Comparison of ENCODE assay signal across 12 cellular contexts in the genomic region with DNA sequence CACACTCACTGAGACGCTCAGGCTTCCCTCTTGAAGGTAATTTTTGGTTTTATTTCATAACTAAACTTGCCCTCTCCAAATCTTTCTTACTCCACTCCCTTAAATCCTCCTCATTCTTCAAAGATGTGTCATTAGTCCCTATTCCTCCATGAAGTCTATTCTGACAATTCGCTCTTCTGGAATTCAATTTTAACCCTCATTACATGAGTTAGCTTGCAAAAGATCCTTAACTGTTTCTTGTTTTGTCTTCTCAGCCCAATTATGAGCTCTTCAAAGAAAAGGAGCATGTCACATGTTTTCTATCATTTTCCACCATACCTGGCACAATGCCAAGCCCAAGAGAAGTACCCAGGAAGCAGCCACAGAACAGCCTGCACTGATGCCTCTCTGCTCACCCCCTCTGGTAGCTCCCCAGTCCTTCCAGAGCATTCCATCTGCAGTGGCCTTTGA.
A peak's percentile ranks its signal among the peaks of the same experiment; 100 is the strongest.
DNase-seq lines count a peak whose midpoint lies in the region; ATAC-seq, FAIRE-seq and TF ChIP-seq lines count a peak whose summit lies in the region.
"Had no signal": no experiment of that assay in that cellular context is flagged by ENCODE, and none has a peak within 500 bp of the region (broad histone marks: within the 10 kb centered on the region; RNA-seq: fewer than 3 reads in every experiment).

No MANE protein-coding gene starts in this region.

- DNase-seq in AG08396 (ENCODE audit: low spot score): peak; percentile 41
- peak; percentile 34 for DNase-seq in H54 (ENCODE audit: insufficient read length, low spot score)
- DNase-seq in RKO (ENCODE audit: low spot score): peak; percentile 31
- DNase-seq in fibroblast of pulmonary artery (ENCODE audit: low read depth): peak; percentile 8
- DNase-seq in SIG-M5 (lab: John Stamatoyannopoulos, UW): no peak
- DNase-seq: activated naive CD8-positive, alpha-beta T cell treated with anti-CD3 and anti-CD28 coated beads, Interleukin-2, amount 50 U/mL, for 24 hours; effector CD4-positive, alpha-beta T cell; NK-92 treated with Interleukin-12 subunit alpha and Interleukin-12 subunit beta, amount 100 ng/mL, for 24 hours had no signal

- no peak for FAIRE-seq in H54 (lab: Jason Lieb, UNC)

- ATAC-seq in HG03095 (IDR thresholded peaks at IDR 0.05; ENCODE audit: unreplicated experiment) (no peak), GM18873 (IDR thresholded peaks at IDR 0.05; ENCODE audit: low FRiP score, unreplicated experiment) (no peak), GM18505 (IDR thresholded peaks at IDR 0.05; ENCODE audit: unreplicated experiment) (no peak)
- ATAC-seq: activated naive CD8-positive, alpha-beta T cell treated with anti-CD3 and anti-CD28 coated beads, Interleukin-2, amount 50 U/mL, for 24 hours had no signal

- TF ChIP-seq CTCF in fibroblast of pulmonary artery (IDR thresholded peaks at IDR 0.05; ENCODE audit: low read length, missing control alignments): no peak

- H3K4me3 ChIP-seq in fibroblast of pulmonary artery (replicated peaks; ENCODE audit: low read depth, low read length): no peak overlapping the region
- H3K4me3 ChIP-seq: tibial nerve had no signal

- TF ChIP-seq POLR2A in H54 (IDR thresholded peaks at IDR 0.05; ENCODE audit: low read depth, low read length) (no peak), GM18505 (IDR thresholded peaks at IDR 0.05; ENCODE audit: borderline replicate concordance, extremely low read depth, insufficient read depth, insufficient read length) (no peak)
